In the genomic region with DNA sequence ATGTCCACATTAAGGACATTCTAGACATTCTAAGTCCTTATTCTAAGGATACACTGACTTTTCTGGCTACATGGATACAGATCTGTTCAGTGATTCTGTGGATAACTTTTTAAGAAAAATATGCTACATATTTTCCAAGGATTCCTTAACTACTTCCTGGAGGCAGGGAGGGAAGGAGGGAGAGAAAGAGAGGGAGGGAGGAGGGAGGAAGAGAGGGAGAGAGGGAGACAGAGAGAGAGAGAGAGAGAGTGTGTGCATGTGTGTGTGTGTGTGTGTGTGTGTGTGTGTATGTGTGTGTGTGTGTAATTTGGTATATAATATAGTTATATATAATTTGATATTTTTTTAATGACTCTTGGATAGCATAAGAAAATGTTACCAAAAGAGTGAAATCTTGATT, we compare ENCODE assay signal across 19 cellular contexts.
"Had no signal": no experiment of that assay in that cellular context is flagged by ENCODE, and none has a peak within 500 bp of the region (broad histone marks: within the 10 kb centered on the region; RNA-seq: fewer than 3 reads in every experiment).

No MANE protein-coding gene starts in this region.

- H3K27ac Mint-ChIP-seq: activated CD4-positive, alpha-beta memory T cell treated with anti-CD3 and anti-CD28 coated beads, Interleukin-2, amount 10 ng/mL, durations not matched to agents 7 days and 5 days; activated CD4-positive, alpha-beta T cell treated with anti-CD3 and anti-CD28 coated beads, Interleukin-2, amount 10 ng/mL, durations not matched to agents 24 days and 14 days; activated CD8-positive, alpha-beta memory T cell treated with anti-CD3 and anti-CD28 coated beads, Interleukin-2, amount 10 ng/mL, durations not matched to agents 7 days and 5 days; activated naive CD8-positive, alpha-beta T cell treated with anti-CD3 and anti-CD28 coated beads, Interleukin-2, amount 50 U/mL, for 24 hours had no signal

- DNase-seq: activated CD4-positive, alpha-beta memory T cell treated with anti-CD3 and anti-CD28 coated beads, Interleukin-2, amount 10 ng/mL, durations not matched to agents 7 days and 5 days; activated CD4-positive, alpha-beta T cell treated with anti-CD3 and anti-CD28 coated beads, Interleukin-2, amount 10 ng/mL, durations not matched to agents 24 days and 14 days; activated CD8-positive, alpha-beta memory T cell treated with anti-CD3 and anti-CD28 coated beads, Interleukin-2, amount 10 ng/mL, durations not matched to agents 7 days and 5 days; activated gamma-delta T cell; activated naive CD4-positive, alpha-beta T cell treated with anti-CD3 and anti-CD28 coated beads, Interleukin-2, amount 50 U/mL, for 16 hours; activated naive CD8-positive, alpha-beta T cell treated with anti-CD3 and anti-CD28 coated beads, Interleukin-2, amount 50 U/mL, for 24 hours; activated T-cell treated with anti-CD3 and anti-CD28 coated beads for 4 hours; cerebellar nuclear complex; cortex of kidney; foreskin fibroblast; hippocampal formation; left ventricle myocardium inferior; ovary; psoas muscle; stimulated activated CD4-positive, alpha-beta T cell treated with anti-CD3 and anti-CD28 coated beads, Interleukin-4, amount 100 ng/mL, for 24 hours; stimulated activated naive CD8-positive, alpha-beta T cell treated with anti-CD3 and anti-CD28 coated beads, Interleukin-15, Interleukin-2, amounts not matched to agents 100 U/mL and 50 U/mL, for 24 hours; thyroid gland had no signal

- H3K27me3 Mint-ChIP-seq: activated CD4-positive, alpha-beta memory T cell treated with anti-CD3 and anti-CD28 coated beads, Interleukin-2, amount 10 ng/mL, durations not matched to agents 7 days and 5 days; activated CD4-positive, alpha-beta T cell treated with anti-CD3 and anti-CD28 coated beads, Interleukin-2, amount 10 ng/mL, durations not matched to agents 24 days and 14 days; activated CD8-positive, alpha-beta memory T cell treated with anti-CD3 and anti-CD28 coated beads, Interleukin-2, amount 10 ng/mL, durations not matched to agents 7 days and 5 days; activated naive CD8-positive, alpha-beta T cell treated with anti-CD3 and anti-CD28 coated beads, Interleukin-2, amount 50 U/mL, for 24 hours had no signal

- H3K4me3 ChIP-seq: left ventricle myocardium inferior, ovary, psoas muscle, right atrium auricular region, thyroid gland had no signal

- H3K4me3 Mint-ChIP-seq: activated CD4-positive, alpha-beta memory T cell treated with anti-CD3 and anti-CD28 coated beads, Interleukin-2, amount 10 ng/mL, durations not matched to agents 7 days and 5 days; activated CD4-positive, alpha-beta T cell treated with anti-CD3 and anti-CD28 coated beads, Interleukin-2, amount 10 ng/mL, durations not matched to agents 24 days and 14 days; activated CD8-positive, alpha-beta memory T cell treated with anti-CD3 and anti-CD28 coated beads, Interleukin-2, amount 10 ng/mL, durations not matched to agents 7 days and 5 days; activated naive CD8-positive, alpha-beta T cell treated with anti-CD3 and anti-CD28 coated beads, Interleukin-2, amount 50 U/mL, for 24 hours had no signal

- ATAC-seq: activated CD4-positive, CD25-positive, alpha-beta regulatory T cell treated with anti-CD3 and anti-CD28 coated beads, Interleukin-2, amount 50 U/mL, for 24 hours; activated CD8-positive, alpha-beta memory T cell treated with anti-CD3 and anti-CD28 coated beads, Interleukin-2, amount 10 ng/mL, durations not matched to agents 7 days and 5 days; activated naive CD8-positive, alpha-beta T cell treated with anti-CD3 and anti-CD28 coated beads, Interleukin-2, amount 50 U/mL, for 24 hours; stimulated activated naive CD8-positive, alpha-beta T cell treated with anti-CD3 and anti-CD28 coated beads, Interleukin-15, Interleukin-2, amounts not matched to agents 100 U/mL and 50 U/mL, for 24 hours had no signal

- H3K4me1 ChIP-seq: thyroid gland had no signal

- H3K9me3 ChIP-seq: left ventricle myocardium inferior, ovary, psoas muscle, right atrium auricular region, thyroid gland had no signal

- H3K9me3 Mint-ChIP-seq: activated CD4-positive, alpha-beta memory T cell treated with anti-CD3 and anti-CD28 coated beads, Interleukin-2, amount 10 ng/mL, durations not matched to agents 7 days and 5 days had no signal

- H3K27me3 ChIP-seq: ovary, right atrium auricular region, thyroid gland had no signal

- H3K27ac ChIP-seq: left ventricle myocardium inferior, ovary, right atrium auricular region, thyroid gland had no signal

- H3K36me3 ChIP-seq: left ventricle myocardium inferior, ovary, right atrium auricular region, thyroid gland had no signal
